17 cellular contexts compared by ENCODE assay signal in genomic region chr6:166597711-166598440, GRCh38. TPM values are rescaled to one million over a fixed set of nuclear protein-coding genes. Genes with fewer than 3 reads are reported as not detected.
A peak's percentile ranks its signal among the peaks of the same experiment; 100 is the strongest.
DNase-seq lines count a peak whose midpoint lies in the region; ATAC-seq and TF ChIP-seq lines count a peak whose summit lies in the region.
"Had no signal": no experiment of that assay in that cellular context is flagged by ENCODE, and none has a peak within 500 bp of the region (broad histone marks: within the 10 kb centered on the region; RNA-seq: fewer than 3 reads in every experiment).

No MANE protein-coding gene starts in this region.

- H3K9me2 ChIP-seq in SK-N-SH = no peaks in the 10 kb centered on the region

- in situ Hi-C loops in transverse colon (cut with MboI; ENCODE audit: low pct_ligation_motif_present in 1 of 4, low pct_unique_long_range_greater_than_20kb in 1 of 4, low sequenced_read_pairs in 3 of 4) = no loop called here

- peaks cover 0 to 7% of the 10 kb centered on the region in 2 experiments for H3K36me3 ChIP-seq in SK-N-SH (replicated peaks in 1 of 2; ENCODE audit: control insufficient read depth in 1 of 2, insufficient read depth in 2 of 2, low read length in 1 of 2)
- H3K36me3 ChIP-seq in muscle layer of duodenum (ENCODE audit: control insufficient read depth in 1 of 2, insufficient read depth in 2 of 2, low read length in 2 of 2) = no peaks in the 10 kb centered on the region
- H3K36me3 ChIP-seq in transverse colon = no peaks in the 10 kb centered on the region

- peaks cover 21% of the 10 kb centered on the region for H3K4me1 Mint-ChIP-seq in nephron progenitor cell
- H3K4me1 Mint-ChIP-seq: IgD-negative memory B cell; stimulated activated naive CD8-positive, alpha-beta T cell treated with anti-CD3 and anti-CD28 coated beads, Interleukin-15, amount 100 ng/mL, for 72 hours had no signal

- TF ChIP-seq RAD21 in SK-N-SH (IDR thresholded peaks at IDR 0.05; ENCODE audit: low read length) = no peak

- peak overlapping the region; percentile 68 to 100; a peak in 3 of 4 replicates for H3K27ac ChIP-seq in SK-N-SH (ENCODE audit: low read depth in 2 of 2, low read length in 1 of 2)
- peak overlapping the region; percentile 57 for H3K27ac ChIP-seq in muscle layer of duodenum (ENCODE audit: low read length)
- H3K27ac ChIP-seq in transverse colon = peak overlapping the region; percentile 51 to 80 (median 71)

- H2AFZ ChIP-seq in SK-N-SH (ENCODE audit: low read depth) = no peak overlapping the region

- H3F3A ChIP-seq in SK-N-SH (replicated peaks; ENCODE audit: insufficient read depth) = peaks cover 44% of the 10 kb centered on the region

- CTCF ChIA-PET in SK-N-SH (lab: Yijun Ruan, JAX) = no interaction called here

- peaks cover 80% of the 10 kb centered on the region for H3K79me2 ChIP-seq in SK-N-SH (ENCODE audit: insufficient read depth)

- H3K9ac ChIP-seq in SK-N-SH = peak overlapping the region; percentile 66; the same call in 1 of the 2 replicates

- POLR2A ChIA-PET in SK-N-SH (lab: Yijun Ruan, JAX) = no interaction called here

- H4K20me1 ChIP-seq in SK-N-SH (ENCODE audit: insufficient read depth) = no peaks in the 10 kb centered on the region

- intact Hi-C loops in transverse colon (cut with DNase I; ENCODE audit: low total_unique reads) = no loop called here

- DNase-seq in SK-N-SH (no peak), dermis blood vessel endothelial cell (peak; percentile 56), transverse colon (no peak), nephron progenitor cell (no peak), kidney tubule cell (ENCODE audit: low spot score) (no peak)
- no peak for DNase-seq in activated CD4-positive, alpha-beta T cell treated with anti-CD3 and anti-CD28 coated beads, Interleukin-2, amount 50 U/mL, for 48 hours
- DNase-seq: 8988T; activated CD8-positive, alpha-beta memory T cell treated with anti-CD3 and anti-CD28 coated beads, Interleukin-2, amount 50 U/mL, for 4 hours; DMS 273 treated with DMSO at 0.1 percent for 48 hours; NCI-H2081 treated with DMSO at 0.1 percent for 48 hours; RPMI8226; stimulated activated CD4-positive, alpha-beta T cell treated with anti-CD3 and anti-CD28 coated beads, Interleukin-4, amount 100 ng/mL, for 4 hours; stimulated activated naive CD8-positive, alpha-beta T cell treated with anti-CD3 and anti-CD28 coated beads, Interleukin-15, amount 100 ng/mL, for 72 hours had no signal

- H3K27me3 ChIP-seq in SK-N-SH (ENCODE audit: insufficient read depth) (no peaks in the 10 kb centered on the region), muscle layer of duodenum (ENCODE audit: low read depth, low read length) (no peaks in the 10 kb centered on the region), transverse colon (no peaks in the 10 kb centered on the region)

- H3K36me3 Mint-ChIP-seq in nephron progenitor cell (ENCODE audit: low read depth) = peaks cover 5% of the 10 kb centered on the region

- no peaks in the 10 kb centered on the region for H3K9me3 Mint-ChIP-seq in nephron progenitor cell
- H3K9me3 Mint-ChIP-seq: IgD-negative memory B cell; stimulated activated naive CD8-positive, alpha-beta T cell treated with anti-CD3 and anti-CD28 coated beads, Interleukin-15, amount 100 ng/mL, for 72 hours had no signal

- H3K4me3 Mint-ChIP-seq in nephron progenitor cell = no peak overlapping the region
- H3K4me3 Mint-ChIP-seq: IgD-negative memory B cell; stimulated activated naive CD8-positive, alpha-beta T cell treated with anti-CD3 and anti-CD28 coated beads, Interleukin-15, amount 100 ng/mL, for 72 hours had no signal

- peaks cover 6% of the 10 kb centered on the region for H3K27me3 Mint-ChIP-seq in nephron progenitor cell (ENCODE audit: low read depth, poor library complexity)
- H3K27me3 Mint-ChIP-seq: IgD-negative memory B cell; stimulated activated naive CD8-positive, alpha-beta T cell treated with anti-CD3 and anti-CD28 coated beads, Interleukin-15, amount 100 ng/mL, for 72 hours had no signal

- peak overlapping the region; percentile 62 for H3K4me2 ChIP-seq in SK-N-SH

- no peak for TF ChIP-seq POLR2A in transverse colon (IDR thresholded peaks at IDR 0.05)

- TF ChIP-seq EP300 in SK-N-SH (IDR thresholded peaks at IDR 0.05; ENCODE audit: borderline replicate concordance in 1 of 2, low read depth in 1 of 2, low read length in 1 of 2) (no peak), transverse colon (IDR thresholded peaks at IDR 0.05; ENCODE audit: low read depth) (no peak)

- ATAC-seq in SK-N-SH treated with all-trans-retinoic acid at 6 μM for 48 hours = no peak
- ATAC-seq: GM12878; stimulated activated naive CD8-positive, alpha-beta T cell treated with anti-CD3 and anti-CD28 coated beads, Interleukin-15, amount 100 ng/mL, for 72 hours had no signal

- no peaks in the 10 kb centered on the region for H3K9me3 ChIP-seq in SK-N-SH
- no peaks in the 10 kb centered on the region for H3K9me3 ChIP-seq in muscle layer of duodenum (ENCODE audit: control insufficient read depth in 1 of 2, low read length in 2 of 2)
- no peaks in the 10 kb centered on the region for H3K9me3 ChIP-seq in transverse colon

- TF ChIP-seq CTCF in SK-N-SH (IDR thresholded peaks at IDR 0.05) = no peak
- no peak for TF ChIP-seq CTCF in transverse colon (IDR thresholded peaks at IDR 0.05)
- TF ChIP-seq CTCF in nephron progenitor cell (IDR thresholded peaks at IDR 0.05) = no peak

- H3K4me3 ChIP-seq in SK-N-SH (ENCODE audit: low read depth in 2 of 2, low read length in 1 of 2) = no peak overlapping the region
- H3K4me3 ChIP-seq in muscle layer of duodenum (ENCODE audit: low read depth in 1 of 2, low read length in 2 of 2) = no peak overlapping the region
- no peak overlapping the region for H3K4me3 ChIP-seq in transverse colon
- H3K4me3 ChIP-seq: GM12878 had no signal

- no peak overlapping the region for H3K27ac Mint-ChIP-seq in nephron progenitor cell
- H3K27ac Mint-ChIP-seq: IgD-negative memory B cell; stimulated activated naive CD8-positive, alpha-beta T cell treated with anti-CD3 and anti-CD28 coated beads, Interleukin-15, amount 100 ng/mL, for 72 hours had no signal

- 83% methylated on average over 9 of the region's 10 CpGs for WGBS in SK-N-SH (ENCODE audit: low lambda C conversion rate)
- WGBS in transverse colon (ENCODE audit: low coverage in 1 of 2), 2 donors = 79 to 81% methylated on average over 4 to 10 of the region's 10 CpGs

- H3K4me1 ChIP-seq in SK-N-SH (ENCODE audit: control insufficient read depth in 1 of 2, insufficient read depth in 2 of 2, low read depth in 1 of 2, low read length in 1 of 2) (peaks cover 32 to 49% of the 10 kb centered on the region in 2 experiments), muscle layer of duodenum (ENCODE audit: control insufficient read depth in 1 of 2, insufficient read depth in 2 of 2, low read length in 2 of 2) (peaks cover 0 to 7% of the 10 kb centered on the region in 2 donors), transverse colon (peaks cover 0 to 7% (median 3%) of the 10 kb centered on the region in 4 donors)

TF ChIP-seq in SK-N-SH, 30 proteins besides CTCF, POLR2A, EP300 and RAD21 (continues in another document):
- TF ChIP-seq, protein P1, sequence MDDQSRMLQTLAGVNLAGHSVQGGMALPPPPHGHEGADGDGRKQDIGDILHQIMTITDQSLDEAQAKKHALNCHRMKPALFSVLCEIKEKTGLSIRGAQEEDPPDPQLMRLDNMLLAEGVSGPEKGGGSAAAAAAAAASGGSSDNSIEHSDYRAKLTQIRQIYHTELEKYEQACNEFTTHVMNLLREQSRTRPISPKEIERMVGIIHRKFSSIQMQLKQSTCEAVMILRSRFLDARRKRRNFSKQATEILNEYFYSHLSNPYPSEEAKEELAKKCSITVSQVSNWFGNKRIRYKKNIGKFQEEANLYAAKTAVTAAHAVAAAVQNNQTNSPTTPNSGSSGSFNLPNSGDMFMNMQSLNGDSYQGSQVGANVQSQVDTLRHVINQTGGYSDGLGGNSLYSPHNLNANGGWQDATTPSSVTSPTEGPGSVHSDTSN (IDR thresholded peaks at IDR 0.05) = no peak
- TF ChIP-seq RXRA (IDR thresholded peaks at IDR 0.05; ENCODE audit: borderline replicate concordance, low read depth) (no peak), JUND (IDR thresholded peaks at IDR 0.05) (no peak), TEAD4 (IDR thresholded peaks at IDR 0.05; ENCODE audit: borderline replicate concordance, insufficient read depth) (no peak), SMC3 (IDR thresholded peaks at IDR 0.05; ENCODE audit: low read depth, low read length) (no peak)
- TF ChIP-seq, protein P2, sequence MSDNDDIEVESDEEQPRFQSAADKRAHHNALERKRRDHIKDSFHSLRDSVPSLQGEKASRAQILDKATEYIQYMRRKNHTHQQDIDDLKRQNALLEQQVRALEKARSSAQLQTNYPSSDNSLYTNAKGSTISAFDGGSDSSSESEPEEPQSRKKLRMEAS (IDR thresholded peaks at IDR 0.05; ENCODE audit: low read depth) = no peak

TF ChIP-seq in SK-N-SH treated with all-trans-retinoic acid at 6 μM for 48 hours, 23 proteins besides CTCF, POLR2A, EP300 and RAD21 (continues in another document):
- TF ChIP-seq ZFP3 (CRISPR knock-in tag; IDR thresholded peaks at IDR 0.05) (no peak), SNAI2 (CRISPR knock-in tag; IDR thresholded peaks at IDR 0.05) (no peak), RARB (CRISPR knock-in tag; IDR thresholded peaks at IDR 0.05) (no peak), ARNTL (CRISPR knock-in tag; IDR thresholded peaks at IDR 0.05; ENCODE audit: borderline replicate concordance, low read depth) (no peak), ZFP30 (CRISPR knock-in tag; IDR thresholded peaks at IDR 0.05) (no peak), ISL1 (CRISPR knock-in tag; IDR thresholded peaks at IDR 0.05) (no peak), TCF4 (CRISPR knock-in tag; IDR thresholded peaks at IDR 0.05; ENCODE audit: borderline replicate concordance) (no peak)

RNA-seq across cellular contexts. Expression of gene RAMACL, which starts 11.4 kb away (rescaled TPM):
- 0.10 and 0.39 TPM in 2 replicates for polyA plus RNA-seq in SK-N-SH (2012; rRNA removed)
- polyA plus RNA-seq in SK-N-SH (2012; cell fraction: cytosol; rRNA removed) = 0.46 and 0.81 TPM in 2 replicates
- 0.95 and 1.4 TPM in 2 replicates for polyA plus RNA-seq in SK-N-SH (2012; cell fraction: nucleus; rRNA removed)
- total RNA-seq in dermis blood vessel endothelial cell (2.9 and 6.6 TPM in 2 replicates), transverse colon (1 to 10 TPM in 2 of 4 donors, under 1 TPM in 1, not detected in 1; 0.95 to 1.2 (median 1.2) TPM)

RNA-seq across cellular contexts. Expression of gene RPS6KA2, which starts 29.2 kb away (rescaled TPM):
- 59.5 and 60.3 TPM in 2 replicates for polyA plus RNA-seq in SK-N-SH (2012; rRNA removed)
- polyA plus RNA-seq in SK-N-SH (2012; cell fraction: cytosol; rRNA removed) = 51.5 and 62.1 TPM in 2 replicates
- 47.9 and 50.9 TPM in 2 replicates for polyA plus RNA-seq in SK-N-SH (2012; cell fraction: nucleus; rRNA removed)
- 166 and 297 TPM in 2 replicates for total RNA-seq in dermis blood vessel endothelial cell
- 10 to 100 TPM in 3 of 4 donors, 1 to 10 TPM in 1; 9.6 to 41.1 (median 15.4) TPM for total RNA-seq in transverse colon
